ENCODE assay signal across 9 cellular contexts in genomic region chr5:169584998-169585451, GRCh38. TPM values are rescaled to one million over a fixed set of nuclear protein-coding genes. Genes with fewer than 3 reads are reported as not detected.
A peak's percentile ranks its signal among the peaks of the same experiment; 100 is the strongest.
DNase-seq lines count a peak whose midpoint lies in the region; ATAC-seq and TF ChIP-seq lines count a peak whose summit lies in the region.
"Had no signal": no experiment of that assay in that cellular context is flagged by ENCODE, and none has a peak within 500 bp of the region (broad histone marks: within the 10 kb centered on the region; RNA-seq: fewer than 3 reads in every experiment).

No MANE protein-coding gene starts in this region.

- POLR2A ChIA-PET in activated naive CD8-positive, alpha-beta T cell treated with anti-CD3 and anti-CD28 coated beads, Interleukin-2, amount 10 ng/mL, durations not matched to agents 7 days and 5 days (lab: Charles Lee): no interaction called here

- intact Hi-C loops in left ventricle myocardium superior (cut with micrococcal nuclease): no loop called here

- peak overlapping the region; percentile 73 for H3K27ac Mint-ChIP-seq in activated naive CD8-positive, alpha-beta T cell treated with anti-CD3 and anti-CD28 coated beads, Interleukin-2, amount 10 ng/mL, durations not matched to agents 7 days and 5 days
- H3K27ac Mint-ChIP-seq in memory B cell: no peak overlapping the region

- DNase-seq in HL-60 (ENCODE audit: low read depth in 1 of 2, low spot score in 1 of 2) (no peak), memory B cell (ENCODE audit: low spot score in 2 of 2) (no peak), activated gamma-delta T cell (lab: John Stamatoyannopoulos, UW) (no peak), left ventricle myocardium superior (no peak)
- no peak for DNase-seq in activated naive CD8-positive, alpha-beta T cell treated with anti-CD3 and anti-CD28 coated beads, Interleukin-2, amount 10 ng/mL, durations not matched to agents 7 days and 5 days
- DNase-seq in activated CD8-positive, alpha-beta memory T cell treated with anti-CD3 and anti-CD28 coated beads for 24 hours: no peak
- DNase-seq: NK-92 treated with Interleukin-12 subunit alpha and Interleukin-12 subunit beta, amount 100 ng/mL, for 24 hours had no signal

- H3K9ac ChIP-seq in BLaER1: no peak overlapping the region; the same call in 1 of the 2 replicates

- peaks cover 3% of the 10 kb centered on the region for H3K27me3 Mint-ChIP-seq in activated naive CD8-positive, alpha-beta T cell treated with anti-CD3 and anti-CD28 coated beads, Interleukin-2, amount 10 ng/mL, durations not matched to agents 7 days and 5 days
- H3K27me3 Mint-ChIP-seq in memory B cell: no peaks in the 10 kb centered on the region

- no peaks in the 10 kb centered on the region for H3K9me3 Mint-ChIP-seq in activated naive CD8-positive, alpha-beta T cell treated with anti-CD3 and anti-CD28 coated beads, Interleukin-2, amount 10 ng/mL, durations not matched to agents 7 days and 5 days
- no peaks in the 10 kb centered on the region for H3K9me3 Mint-ChIP-seq in memory B cell

- H3K4me1 Mint-ChIP-seq in activated naive CD8-positive, alpha-beta T cell treated with anti-CD3 and anti-CD28 coated beads, Interleukin-2, amount 10 ng/mL, durations not matched to agents 7 days and 5 days: peaks cover 20% of the 10 kb centered on the region
- peaks cover 10% of the 10 kb centered on the region for H3K4me1 Mint-ChIP-seq in memory B cell

- H3K4me2 ChIP-seq in BLaER1: peak overlapping the region; percentile 88

- peak overlapping the region; percentile 99 for H3K4me3 Mint-ChIP-seq in activated naive CD8-positive, alpha-beta T cell treated with anti-CD3 and anti-CD28 coated beads, Interleukin-2, amount 10 ng/mL, durations not matched to agents 7 days and 5 days
- H3K4me3 Mint-ChIP-seq in memory B cell: peak overlapping the region; percentile 76

- no peak for TF ChIP-seq CTCF in HL-60 (IDR thresholded peaks at IDR 0.05; ENCODE audit: insufficient read depth, low read length)

- no peak overlapping the region for H3K27ac ChIP-seq in BLaER1
- no peak overlapping the region for H3K27ac ChIP-seq in HL-60 (replicated peaks)

- peaks cover 20% of the 10 kb centered on the region for H3K36me3 Mint-ChIP-seq in activated naive CD8-positive, alpha-beta T cell treated with anti-CD3 and anti-CD28 coated beads, Interleukin-2, amount 10 ng/mL, durations not matched to agents 7 days and 5 days
- peaks cover 10% of the 10 kb centered on the region for H3K36me3 Mint-ChIP-seq in memory B cell

- 0 out of 2 replicates have a peak, but pooled peaks cover 5% of the 10 kb centered on the region for H4K20me1 ChIP-seq in BLaER1

- peaks cover 24% of the 10 kb centered on the region for H3K36me3 ChIP-seq in BLaER1

- H3K4me3 ChIP-seq in BLaER1 (peak overlapping the region; percentile 78), HL-60 (replicated peaks; ENCODE audit: insufficient read depth, low read length) (peak overlapping the region; percentile 85)

- no peak for ATAC-seq in activated naive CD8-positive, alpha-beta T cell treated with anti-CD3 and anti-CD28 coated beads, Interleukin-2, amount 10 ng/mL, durations not matched to agents 7 days and 5 days (ENCODE audit: low read depth)
- no peak for ATAC-seq in memory B cell (ENCODE audit: low read depth)
- no peak for ATAC-seq in GM18873 (IDR thresholded peaks at IDR 0.05; ENCODE audit: low FRiP score, unreplicated experiment)
- no peak for ATAC-seq in left ventricle myocardium superior

- H3K4me1 ChIP-seq in BLaER1: peaks cover 18% of the 10 kb centered on the region

- H3K27me3 ChIP-seq in BLaER1 (no peaks in the 10 kb centered on the region), HL-60 (ENCODE audit: insufficient read depth, poor library complexity, severe bottlenecking) (no peaks in the 10 kb centered on the region)

- H3K9me3 ChIP-seq in BLaER1: no peaks in the 10 kb centered on the region

RNA-seq across cellular contexts. Expression of gene SPDL1, which starts 1.5 kb away (rescaled TPM):
- 10 to 100 TPM; 35.0 to 37.4 TPM for total RNA-seq in activated naive CD8-positive, alpha-beta T cell treated with anti-CD3 and anti-CD28 coated beads, Interleukin-2, amount 10 ng/mL, durations not matched to agents 7 days and 5 days
- total RNA-seq in left ventricle myocardium superior: 3.5 TPM

RNA-seq across cellular contexts. Expression of gene DOCK2, which starts 52.0 kb away (rescaled TPM):
- total RNA-seq in activated naive CD8-positive, alpha-beta T cell treated with anti-CD3 and anti-CD28 coated beads, Interleukin-2, amount 10 ng/mL, durations not matched to agents 7 days and 5 days: 100 to 1,000 TPM; 266 to 275 TPM
- total RNA-seq in left ventricle myocardium superior: 7.5 TPM

Comparison
In these comparisons a context has a peak if more than half of its experiments do, and no peak if none do; other contexts are left out.
1. RNA of gene DOCK2, which starts 52.0 kb away (total RNA-seq): 266 to 275 TPM in activated naive CD8-positive, alpha-beta T cell treated with anti-CD3 and anti-CD28 coated beads, Interleukin-2, amount 10 ng/mL, durations not matched to agents 7 days and 5 days; 7.5 TPM in left ventricle myocardium superior (single experiment); every median in the first group is over 10 times any median in the second.